Comparison of ENCODE assay signal across 11 cellular contexts in the genomic region with DNA sequence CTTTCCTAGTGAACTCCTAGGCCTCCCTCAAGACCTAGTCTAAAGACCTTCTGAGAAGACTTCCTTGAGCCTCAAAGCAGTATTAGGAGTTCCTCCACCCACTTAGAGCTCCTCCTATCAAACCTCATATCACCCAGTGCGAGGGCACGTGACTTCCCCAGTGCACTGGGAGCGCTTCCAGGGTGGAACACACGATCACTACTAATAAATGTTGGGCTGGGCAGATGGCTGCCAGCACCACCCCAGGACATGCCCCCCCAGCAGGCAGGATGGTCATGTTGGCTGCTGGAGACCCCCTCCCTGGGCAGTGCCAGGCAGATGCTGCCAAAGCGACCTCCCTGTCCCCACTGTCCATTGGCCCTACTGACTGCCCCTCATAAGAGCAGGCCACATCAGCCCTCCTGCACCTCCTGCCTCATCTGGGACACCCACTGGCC. TPM values are rescaled to one million over a fixed set of nuclear protein-coding genes. Genes with fewer than 3 reads are reported as not detected.
A peak's percentile ranks its signal among the peaks of the same experiment; 100 is the strongest.
DNase-seq lines count a peak whose midpoint lies in the region; ATAC-seq and TF ChIP-seq lines count a peak whose summit lies in the region.
"Had no signal": no experiment of that assay in that cellular context is flagged by ENCODE, and none has a peak within 500 bp of the region (broad histone marks: within the 10 kb centered on the region; RNA-seq: fewer than 3 reads in every experiment).

No MANE protein-coding gene starts in this region.

- intact Hi-C loops in breast epithelium (cut with DNase I; ENCODE audit: low total_unique reads), result no loop called here
- intact Hi-C loops in mammary epithelial cell (cut with micrococcal nuclease), result no loop called here
- intact Hi-C loops in aorta (cut with DNase I), result no loop called here

- peaks cover 0 to 6% of the 10 kb centered on the region in 2 donors for H3K4me1 ChIP-seq in breast epithelium
- H3K4me1 ChIP-seq in mammary epithelial cell (ENCODE audit: insufficient read depth, low read length), result peaks cover 4% of the 10 kb centered on the region
- H3K4me1 ChIP-seq in trophoblast cell (ENCODE audit: control insufficient read depth in 1 of 2, insufficient read depth in 2 of 2, low read length in 2 of 2), result peaks cover 34 to 39% of the 10 kb centered on the region in 2 experiments
- H3K4me1 ChIP-seq in aorta (ENCODE audit: control insufficient read depth in 1 of 2, insufficient read depth in 2 of 2, low read length in 2 of 2), result no peaks in the 10 kb centered on the region

- no peak overlapping the region for H3K23ac ChIP-seq in trophoblast cell (ENCODE audit: low read length)

- H4K91ac ChIP-seq in trophoblast cell (ENCODE audit: low read depth, low read length), result peak overlapping the region; percentile 3

- DNase-seq in breast epithelium (ENCODE audit: low spot score in 2 of 2) (no peak), mammary epithelial cell (no peak), fibroblast of the aortic adventitia (ENCODE audit: low read depth) (peak; percentile 32), trophoblast cell (no peak), aorta (peak in 1 of 2 donors; percentile 86), HK-2 (ENCODE audit: unreplicated experiment) (no peak)
- no peak for DNase-seq in activated effector memory CD4-positive, alpha-beta T cell treated with Interleukin-2 at 50 U/mL for 16 hours
- no peak for DNase-seq in stimulated activated CD4-positive, alpha-beta T cell treated with anti-CD3 and anti-CD28 coated beads, Interleukin-4, amount 100 ng/mL, for 1 hour
- DNase-seq: DMS53, NCI-H2081 had no signal

- peak overlapping the region; percentile 36 for H2AK5ac ChIP-seq in trophoblast cell (ENCODE audit: low read length)

- H2AFZ ChIP-seq in mammary epithelial cell (ENCODE audit: low read depth, low read length) (no peak overlapping the region), trophoblast cell (ENCODE audit: insufficient read depth, low read length, poor library complexity) (no peak overlapping the region)

- dilution Hi-C loops in mammary epithelial cell (cut with HindIII; ENCODE audit: low sequenced_read_pairs), result loop anchor here (5.0 kb wide), 1 partner anchor 37 kb away; no protein-coding TSS in a partner anchor

- peak overlapping the region; percentile 44 for H2BK12ac ChIP-seq in trophoblast cell (ENCODE audit: low read length)

- TF ChIP-seq CTCF in breast epithelium (IDR thresholded peaks at IDR 0.05) (no peak), mammary epithelial cell (conservative IDR thresholded peaks at IDR 0.05 in 1 of 2, IDR thresholded peaks at IDR 0.05 in 1 of 2; ENCODE audit: extremely low read depth in 1 of 2, insufficient read depth in 1 of 2, low read depth in 1 of 2, low read length in 2 of 2) (no peak), fibroblast of the aortic adventitia (IDR thresholded peaks at IDR 0.05; ENCODE audit: insufficient read depth, low read length) (no peak)

- H3K4me2 ChIP-seq in mammary epithelial cell (ENCODE audit: insufficient read depth, low read depth, low read length) (no peak overlapping the region), trophoblast cell (ENCODE audit: low read length) (no peak overlapping the region)

- CTCF ChIA-PET in mammary epithelial cell (lab: Charles Lee; ENCODE audit: low non-redundant PET), result no interaction called here

- H3K14ac ChIP-seq in trophoblast cell (ENCODE audit: low read length), result no peak overlapping the region

- H3K79me1 ChIP-seq in trophoblast cell (ENCODE audit: low read length), result peaks cover 32% of the 10 kb centered on the region

- H2BK120ac ChIP-seq in trophoblast cell (ENCODE audit: insufficient read depth, low read length, poor library complexity), result peak overlapping the region; percentile 23

- peak; percentile 7 for TF ChIP-seq POLR2A in breast epithelium (IDR thresholded peaks at IDR 0.05)

- ATAC-seq in aorta (ENCODE audit: low FRiP score), result peak; percentile 53

- H3K27ac ChIP-seq in breast epithelium (peak overlapping the region in 1 of 2 donors; percentile 80), mammary epithelial cell (ENCODE audit: insufficient read depth, low read depth, low read length) (no peak overlapping the region), trophoblast cell (ENCODE audit: low read depth, low read length) (no peak overlapping the region), aorta (ENCODE audit: low read depth in 1 of 2, low read length in 2 of 2) (no peak overlapping the region)
- H3K27ac ChIP-seq: epithelial cell of prostate had no signal

- H4K20me1 ChIP-seq in mammary epithelial cell (ENCODE audit: insufficient read depth, low read length), result no peaks in the 10 kb centered on the region

- in situ Hi-C loops in mammary epithelial cell (cut with MboI; ENCODE audit: low sequenced_read_pairs in 2 of 2), result no loop called here

- H3K4me3 ChIP-seq in breast epithelium (no peak overlapping the region), mammary epithelial cell (replicated peaks in 1 of 3; ENCODE audit: insufficient read depth in 1 of 3, low read depth in 2 of 3, low read length in 3 of 3) (no peak overlapping the region), fibroblast of the aortic adventitia (ENCODE audit: low read depth, low read length) (no peak overlapping the region), trophoblast cell (ENCODE audit: low read depth, low read length) (no peak overlapping the region), aorta (ENCODE audit: low read length in 2 of 2) (no peak overlapping the region)

- no peak overlapping the region for H3K4ac ChIP-seq in trophoblast cell (ENCODE audit: low read depth, low read length)

- H4K12ac ChIP-seq in trophoblast cell (ENCODE audit: low read depth, low read length), result no peak overlapping the region

- peak overlapping the region; percentile 5 for H3K18ac ChIP-seq in trophoblast cell (ENCODE audit: low read length)

- H3K9me3 ChIP-seq in breast epithelium (no peaks in the 10 kb centered on the region), mammary epithelial cell (replicated peaks; ENCODE audit: insufficient read depth, low read length) (no peaks in the 10 kb centered on the region), trophoblast cell (ENCODE audit: insufficient read depth, low read depth, low read length) (peaks cover 3% of the 10 kb centered on the region), aorta (ENCODE audit: control insufficient read depth, low read length) (no peaks in the 10 kb centered on the region)

- H3K27me3 ChIP-seq in breast epithelium (no peaks in the 10 kb centered on the region), mammary epithelial cell (ENCODE audit: insufficient read depth, low read length) (no peaks in the 10 kb centered on the region), trophoblast cell (ENCODE audit: insufficient read depth, low read length) (no peaks in the 10 kb centered on the region), aorta (ENCODE audit: control insufficient read depth in 1 of 2, insufficient read depth in 2 of 2, low read length in 1 of 2) (no peaks in the 10 kb centered on the region)

- H3K9ac ChIP-seq in mammary epithelial cell (ENCODE audit: insufficient read depth, low read length), result no peak overlapping the region
- H3K9ac ChIP-seq in trophoblast cell (ENCODE audit: low read length), result no peak overlapping the region

- H4K8ac ChIP-seq in trophoblast cell (ENCODE audit: low read depth, low read length), result no peak overlapping the region

- no TSS peak for BruUV-seq in mammary epithelial cell (replicated peaks; lab: Mats Ljungman, UMichigan)

- H3K79me2 ChIP-seq in mammary epithelial cell (ENCODE audit: insufficient read depth, low read length), result no peaks in the 10 kb centered on the region
- peaks cover 7% of the 10 kb centered on the region for H3K79me2 ChIP-seq in trophoblast cell (ENCODE audit: control insufficient read depth, insufficient read depth, low read length, poor library complexity)

- H3K36me3 ChIP-seq in breast epithelium, result no peaks in the 10 kb centered on the region
- no peaks in the 10 kb centered on the region for H3K36me3 ChIP-seq in mammary epithelial cell (ENCODE audit: insufficient read depth, low read length)
- no peaks in the 10 kb centered on the region for H3K36me3 ChIP-seq in trophoblast cell (ENCODE audit: control insufficient read depth in 1 of 2, insufficient read depth in 2 of 2, low read length in 2 of 2)
- H3K36me3 ChIP-seq in aorta (ENCODE audit: control insufficient read depth in 1 of 2, insufficient read depth in 2 of 2, low read length in 1 of 2), result no peaks in the 10 kb centered on the region

- WGBS in mammary epithelial cell (ENCODE audit: low coverage, missing lambda C conversion rate), result 87% methylated on average over 5 of the region's 5 CpGs
- WGBS in trophoblast cell (ENCODE audit: extremely low coverage, insufficient coverage, insufficient read length), result no CpG with 5 or more reads among the region's 5 CpGs
- WGBS in aorta, 2 donors, result 38 to 46% methylated on average over 5 of the region's 5 CpGs

- H2BK5ac ChIP-seq in trophoblast cell (ENCODE audit: low read depth, low read length, poor library complexity), result no peak overlapping the region

RNA-seq across cellular contexts. Expression of gene PLXND1, which starts 8.5 kb away (rescaled TPM):
- 100 to 1,000 TPM in 2 of 3 donors, 10 to 100 TPM in 1; 53.6 to 187 (median 118) TPM for total RNA-seq in breast epithelium
- total RNA-seq in mammary epithelial cell, result 1 to 10 TPM; 2.3 to 2.7 TPM
- polyA plus RNA-seq in mammary epithelial cell, result 0.63 TPM
- 0.83 TPM for polyA minus RNA-seq in mammary epithelial cell
- total RNA-seq in fibroblast of the aortic adventitia (ENCODE audit: low replicate concordance), result 31.4 and 76.3 TPM in 2 replicates
- polyA plus RNA-seq in trophoblast cell (2013), result 282 and 293 TPM in 2 replicates
- total RNA-seq in aorta, result 100 to 1,000 TPM; 176 to 358 TPM
- polyA plus RNA-seq in aorta, result 100 to 1,000 TPM in 1 of 2 donors, 10 to 100 TPM in 1; 55.5 to 149 TPM
